Comparison of ENCODE assay signal across 36 cellular contexts in genomic region chr16:20388854-20389253, GRCh38. TPM values are rescaled to one million over a fixed set of nuclear protein-coding genes. Genes with fewer than 3 reads are reported as not detected.
"Had no signal": no experiment of that assay in that cellular context is flagged by ENCODE, and none has a peak within 500 bp of the region (broad histone marks: within the 10 kb centered on the region; RNA-seq: fewer than 3 reads in every experiment).

No MANE protein-coding gene starts in this region.

- H3K4me1 Mint-ChIP-seq: naive B cell; naive thymus-derived CD8-positive, alpha-beta T cell; nephron progenitor cell; stimulated activated memory B cell treated with anti-CD40 and anti-IgM and Interleukin-4, amounts not matched to agents 10 μg/mL and 1 μg/mL and 100 μg/mL, for 72 hours; stimulated activated naive CD8-positive, alpha-beta T cell treated with anti-CD3 and anti-CD28 coated beads, Interleukin-15, amount 100 ng/mL, for 72 hours had no signal

- H3K27me3 ChIP-seq: pancreas, thyroid gland, tibial nerve, upper lobe of left lung, vagina had no signal

- H3K36me3 Mint-ChIP-seq: naive B cell; naive thymus-derived CD8-positive, alpha-beta T cell; natural killer cell treated with Interleukin-12 subunit alpha and Interleukin-12 subunit beta and Interleukin-15 and Interleukin-18, amount 100 ng/mL, for 72 hours; stimulated activated memory B cell treated with anti-CD40 and anti-IgM and Interleukin-4, amounts not matched to agents 10 μg/mL and 1 μg/mL and 100 μg/mL, for 72 hours had no signal

- H3K36me3 ChIP-seq: neutrophil, pancreas, spleen, thoracic aorta, thyroid gland, tibial nerve, upper lobe of left lung, vagina had no signal

- H3K27ac Mint-ChIP-seq: naive B cell; naive thymus-derived CD8-positive, alpha-beta T cell; natural killer cell treated with Interleukin-12 subunit alpha and Interleukin-12 subunit beta and Interleukin-15 and Interleukin-18, amount 100 ng/mL, for 72 hours; nephron progenitor cell; stimulated activated memory B cell treated with anti-CD40 and anti-IgM and Interleukin-4, amounts not matched to agents 10 μg/mL and 1 μg/mL and 100 μg/mL, for 72 hours; stimulated activated naive CD8-positive, alpha-beta T cell treated with anti-CD3 and anti-CD28 coated beads, Interleukin-15, amount 100 ng/mL, for 72 hours had no signal

- H3K9me3 ChIP-seq: neutrophil, pancreas, psoas muscle, spleen, thoracic aorta, thyroid gland, tibial nerve, upper lobe of left lung, vagina had no signal

- H3K4me1 ChIP-seq: psoas muscle, thyroid gland had no signal

- ATAC-seq: naive thymus-derived CD8-positive, alpha-beta T cell; pancreas; psoas muscle; right cardiac atrium; sciatic nerve; stimulated activated memory B cell treated with anti-CD40 and anti-IgM and Interleukin-4, amounts not matched to agents 10 μg/mL and 1 μg/mL and 100 μg/mL, for 72 hours; stimulated activated naive CD8-positive, alpha-beta T cell treated with anti-CD3 and anti-CD28 coated beads, Interleukin-15, amount 100 ng/mL, for 72 hours; stimulated activated naive CD8-positive, alpha-beta T cell treated with anti-CD3 and anti-CD28 coated beads, Interleukin-15, Interleukin-2, amounts not matched to agents 100 U/mL and 50 U/mL, for 24 hours had no signal

- H3K27ac ChIP-seq: neutrophil, pancreas, psoas muscle, skin epidermis, spleen, thoracic aorta, thyroid gland, tibial nerve, upper lobe of left lung, vagina had no signal

- H3K9me3 Mint-ChIP-seq: naive B cell; naive thymus-derived CD8-positive, alpha-beta T cell; natural killer cell treated with Interleukin-12 subunit alpha and Interleukin-12 subunit beta and Interleukin-15 and Interleukin-18, amount 100 ng/mL, for 72 hours; nephron progenitor cell; stimulated activated memory B cell treated with anti-CD40 and anti-IgM and Interleukin-4, amounts not matched to agents 10 μg/mL and 1 μg/mL and 100 μg/mL, for 72 hours; stimulated activated naive CD8-positive, alpha-beta T cell treated with anti-CD3 and anti-CD28 coated beads, Interleukin-15, amount 100 ng/mL, for 72 hours had no signal

- DNase-seq: naive B cell; naive thymus-derived CD8-positive, alpha-beta T cell; nephron progenitor cell; nucleus accumbens; pancreas; psoas muscle; right cardiac atrium; spleen; stimulated activated CD4-positive, alpha-beta T cell treated with anti-CD3 and anti-CD28 coated beads, Interleukin-12 subunit alpha, Interleukin-12 subunit beta, amount 100 ng/mL, for 4 hours; stimulated activated CD4-positive, alpha-beta T cell treated with anti-CD3 and anti-CD28 coated beads, Interleukin-1b, Interleukin-23, amount 100 ng/mL, for 48 hours; stimulated activated CD4-positive, alpha-beta T cell treated with anti-CD3 and anti-CD28 coated beads, Interleukin-4, amount 100 ng/mL, for 1 hour; stimulated activated CD4-positive, alpha-beta T cell treated with anti-CD3 and anti-CD28 coated beads, Interleukin-4, amount 100 ng/mL, for 4 hours; stimulated activated CD8-positive, alpha-beta memory T cell treated with anti-CD3 and anti-CD28 coated beads, Interleukin-4, amount 100 ng/mL, for 48 hours; stimulated activated naive CD4-positive, alpha-beta T cell; stimulated activated naive CD8-positive, alpha-beta T cell treated with anti-CD3 and anti-CD28 coated beads, Interleukin-15, amount 100 ng/mL, for 72 hours; stimulated activated naive CD8-positive, alpha-beta T cell treated with anti-CD3 and anti-CD28 coated beads, Interleukin-15, Interleukin-2, amounts not matched to agents 100 U/mL and 50 U/mL, for 24 hours; thyroid gland; trophoblast cell; upper lobe of left lung had no signal

- H3K4me3 Mint-ChIP-seq: naive B cell; naive thymus-derived CD8-positive, alpha-beta T cell; natural killer cell treated with Interleukin-12 subunit alpha and Interleukin-12 subunit beta and Interleukin-15 and Interleukin-18, amount 100 ng/mL, for 72 hours; nephron progenitor cell; neural crest cell; stimulated activated memory B cell treated with anti-CD40 and anti-IgM and Interleukin-4, amounts not matched to agents 10 μg/mL and 1 μg/mL and 100 μg/mL, for 72 hours; stimulated activated naive CD8-positive, alpha-beta T cell treated with anti-CD3 and anti-CD28 coated beads, Interleukin-15, amount 100 ng/mL, for 72 hours had no signal

- H3K4me3 ChIP-seq: pancreas, psoas muscle, skin epidermis, smooth muscle cell, spleen, thoracic aorta, thyroid gland, tibial nerve, upper lobe of left lung, vagina had no signal

RNA-seq across cellular contexts. Expression of gene PDILT, which starts 15.7 kb away (rescaled TPM):
- total RNA-seq: naive thymus-derived CD8-positive, alpha-beta T cell; natural killer cell treated with Interleukin-12 subunit alpha and Interleukin-12 subunit beta and Interleukin-15 and Interleukin-18, amount 100 ng/mL, for 72 hours; neural crest cell; omental fat pad; osteocyte; pancreas; posterior vena cava; psoas muscle; renal cortical epithelial cell; right cardiac atrium; sciatic nerve; smooth muscle cell; spleen; subcutaneous adipose tissue; temporal lobe; thoracic aorta; thyroid gland; tibial nerve; upper lobe of left lung; ureter; vagina had no signal
- polyA plus RNA-seq: naive thymus-derived CD8-positive, alpha-beta T cell; pancreas; psoas muscle; right cardiac atrium; smooth muscle cell; spleen had no signal

RNA-seq across cellular contexts. Expression of gene ACSM5, which starts 20.5 kb away (rescaled TPM):
- total RNA-seq: naive thymus-derived CD8-positive, alpha-beta T cell; natural killer cell treated with Interleukin-12 subunit alpha and Interleukin-12 subunit beta and Interleukin-15 and Interleukin-18, amount 100 ng/mL, for 72 hours; neural crest cell; smooth muscle cell had no signal
- polyA plus RNA-seq: naive thymus-derived CD8-positive, alpha-beta T cell; smooth muscle cell had no signal

RNA-seq across cellular contexts. Expression of gene UMOD, which starts 36.3 kb away (rescaled TPM):
- total RNA-seq: naive thymus-derived CD8-positive, alpha-beta T cell; natural killer cell treated with Interleukin-12 subunit alpha and Interleukin-12 subunit beta and Interleukin-15 and Interleukin-18, amount 100 ng/mL, for 72 hours; neural crest cell; omental fat pad; osteocyte; posterior vena cava; psoas muscle; renal cortical epithelial cell; right cardiac atrium; sciatic nerve; smooth muscle cell; spleen; subcutaneous adipose tissue; temporal lobe; thoracic aorta; thyroid gland; tibial nerve; upper lobe of left lung; ureter; vagina had no signal
- polyA plus RNA-seq: naive thymus-derived CD8-positive, alpha-beta T cell; psoas muscle; right cardiac atrium; smooth muscle cell had no signal
